In genomic region chr6:30887901-30888300, GRCh38 we compare ENCODE assay signal across 16 cellular contexts. TPM values are rescaled to one million over a fixed set of nuclear protein-coding genes. Genes with fewer than 3 reads are reported as not detected.
A peak's percentile ranks its signal among the peaks of the same experiment; 100 is the strongest.
DNase-seq lines count a peak whose midpoint lies in the region; TF ChIP-seq lines count a peak whose summit lies in the region.
"Had no signal": no experiment of that assay in that cellular context is flagged by ENCODE, and none has a peak within 500 bp of the region (broad histone marks: within the 10 kb centered on the region; RNA-seq: fewer than 3 reads in every experiment).

No MANE protein-coding gene starts in this region.

- H3K4me3 ChIP-seq in SK-N-MC (peak overlapping the region; percentile 28), suprapubic skin (no peak overlapping the region), MM.1S (ENCODE audit: low read length) (no peak overlapping the region)
- H3K4me3 ChIP-seq: lung, spleen had no signal

- DNase-seq in ELR (ENCODE audit: low read depth): peak; percentile 39
- DNase-seq in SK-N-MC (ENCODE audit: low read depth, low spot score): no peak
- DNase-seq in hepatic stellate cell (ENCODE audit: low spot score): peak; percentile 30
- no peak for DNase-seq in suprapubic skin (ENCODE audit: low spot score in 2 of 2)
- DNase-seq in stimulated activated CD4-positive, alpha-beta T cell treated with anti-CD3 and anti-CD28 coated beads, Interleukin-1b, Interleukin-23, amount 100 ng/mL, for 48 hours: no peak
- DNase-seq in occipital lobe (lab: John Stamatoyannopoulos, UW): no peak
- DNase-seq in MM.1S: no peak
- DNase-seq: activated CD4-positive, alpha-beta T cell treated with anti-CD3 and anti-CD28 coated beads, Interleukin-2, amount 50 U/mL, for 4 hours; NCI-H187; NCI-H748 treated with DMSO at 0.1 percent for 48 hours; SIG-M5 had no signal

- H3K27me3 ChIP-seq in suprapubic skin: no peaks in the 10 kb centered on the region
- H3K27me3 ChIP-seq in MM.1S (replicated peaks; ENCODE audit: insufficient read depth, low read length): peaks cover 65% of the 10 kb centered on the region

- no peak overlapping the region for H3K4me2 ChIP-seq in MM.1S (ENCODE audit: low read depth, low read length)

- H3K79me2 ChIP-seq in MM.1S (ENCODE audit: low read length): no peaks in the 10 kb centered on the region

- TF ChIP-seq POLR2A in suprapubic skin (IDR thresholded peaks at IDR 0.05): no peak

- H3K9me3 ChIP-seq in SK-N-MC (ENCODE audit: low read depth, low read length) (no peaks in the 10 kb centered on the region), suprapubic skin (no peaks in the 10 kb centered on the region), MM.1S (replicated peaks; ENCODE audit: insufficient read depth, low read length) (no peaks in the 10 kb centered on the region)
- H3K9me3 ChIP-seq: neutrophil, spleen had no signal

- no peak for TF ChIP-seq EP300 in suprapubic skin (IDR thresholded peaks at IDR 0.05)

- H3K27ac ChIP-seq in SK-N-MC: peak overlapping the region; percentile 82
- H3K27ac ChIP-seq in suprapubic skin: peak overlapping the region; percentile 5
- no peak overlapping the region for H3K27ac ChIP-seq in MM.1S (ENCODE audit: low read length)
- H3K27ac ChIP-seq: neutrophil, spleen had no signal

- H3K9ac ChIP-seq in SK-N-MC (ENCODE audit: insufficient read length) (no peak overlapping the region), MM.1S (ENCODE audit: low read length) (no peak overlapping the region)

- peaks cover 69% of the 10 kb centered on the region for H3K4me1 ChIP-seq in suprapubic skin
- H3K4me1 ChIP-seq in MM.1S (ENCODE audit: low read length): no peaks in the 10 kb centered on the region

- no peaks in the 10 kb centered on the region for H4K20me1 ChIP-seq in MM.1S (ENCODE audit: insufficient read depth, low read length)

- H3K36me3 ChIP-seq in SK-N-MC (ENCODE audit: insufficient read depth, low read length) (peaks cover 31% of the 10 kb centered on the region; the same call in 1 of the 2 replicates), suprapubic skin (peaks cover 41% of the 10 kb centered on the region), MM.1S (replicated peaks; ENCODE audit: insufficient read depth, low read length) (no peaks in the 10 kb centered on the region)
- H3K36me3 ChIP-seq: neutrophil had no signal

- H2AFZ ChIP-seq in MM.1S (ENCODE audit: low read length): no peak overlapping the region

- H3F3A ChIP-seq in MM.1S (ENCODE audit: insufficient read depth, low read length): no peaks in the 10 kb centered on the region

- WGBS in suprapubic skin: 26% methylated on average over 2 of the region's 2 CpGs

- no peaks in the 10 kb centered on the region for H3K9me2 ChIP-seq in MM.1S (replicated peaks; ENCODE audit: insufficient read depth, low read length)

- TF ChIP-seq CTCF in suprapubic skin (IDR thresholded peaks at IDR 0.05) (no peak), MM.1S (IDR thresholded peaks at IDR 0.05; ENCODE audit: low read length) (no peak)

RNA-seq across cellular contexts. Expression of gene DDR1, which starts 3.6 kb away (rescaled TPM):
- total RNA-seq in suprapubic skin: 100 to 1,000 TPM; 161 to 210 (median 188) TPM
- total RNA-seq in occipital lobe: 108 TPM

RNA-seq across cellular contexts. Expression of gene GTF2H4, which starts 20.1 kb away (rescaled TPM):
- 10 to 100 TPM; 10.5 to 33.5 (median 11.3) TPM for total RNA-seq in suprapubic skin
- total RNA-seq in occipital lobe: 20.0 TPM

RNA-seq across cellular contexts. Expression of gene VARS2, which starts 26.1 kb away (rescaled TPM):
- total RNA-seq in suprapubic skin: 10 to 100 TPM; 12.6 to 22.0 (median 19.2) TPM
- 31.2 TPM for total RNA-seq in occipital lobe

RNA-seq across cellular contexts. Expression of gene SFTA2, which starts 44.1 kb away (rescaled TPM):
- total RNA-seq in suprapubic skin (not detected), occipital lobe (not detected)
- total RNA-seq: dermis microvascular lymphatic vessel endothelial cell, G401 had no signal

RNA-seq across cellular contexts. Expression of gene MUCL3, which starts 52.9 kb away (rescaled TPM):
- total RNA-seq in suprapubic skin: not detected
- not detected for total RNA-seq in occipital lobe
- total RNA-seq: dermis microvascular lymphatic vessel endothelial cell, G401, spleen had no signal

Comparison
In these comparisons a context has a peak if more than half of its experiments do, and no peak if none do; other contexts are left out.
1. DNase-seq: peak in ELR (single experiment) and hepatic stellate cell (single experiment); none in SK-N-MC (single experiment), suprapubic skin (0 of 2), stimulated activated CD4-positive, alpha-beta T cell treated with anti-CD3 and anti-CD28 coated beads, Interleukin-1b, Interleukin-23, amount 100 ng/mL, for 48 hours (single experiment), occipital lobe (single experiment) and MM.1S (single experiment).